23 cellular contexts compared by ENCODE assay signal in genomic region chr3:13587442-13587841, GRCh38. TPM values are rescaled to one million over a fixed set of nuclear protein-coding genes. Genes with fewer than 3 reads are reported as not detected.
"Had no signal": no experiment of that assay in that cellular context is flagged by ENCODE, and none has a peak within 500 bp of the region (broad histone marks: within the 10 kb centered on the region; RNA-seq: fewer than 3 reads in every experiment).

No MANE protein-coding gene starts in this region.

- H3K27ac Mint-ChIP-seq: activated B cell treated with CpG ODN at 0.5 μM for 24 hours; activated CD4-positive, alpha-beta memory T cell treated with anti-CD3 and anti-CD28 coated beads for 36 hours; activated CD8-positive, alpha-beta memory T cell treated with anti-CD3 and anti-CD28 coated beads, Interleukin-2, amount 10 ng/mL, durations not matched to agents 7 days and 5 days; activated naive CD8-positive, alpha-beta T cell; effector memory CD8-positive, alpha-beta T cell; naive B cell had no signal

- ATAC-seq: activated CD8-positive, alpha-beta memory T cell treated with anti-CD3 and anti-CD28 coated beads, Interleukin-2, amount 10 ng/mL, durations not matched to agents 7 days and 5 days; effector memory CD8-positive, alpha-beta T cell; foreskin keratinocyte; mucosa of descending colon; right cardiac atrium had no signal

- H3K27me3 Mint-ChIP-seq: activated B cell treated with CpG ODN at 0.5 μM for 24 hours; activated CD4-positive, alpha-beta memory T cell treated with anti-CD3 and anti-CD28 coated beads for 36 hours; activated naive CD8-positive, alpha-beta T cell; effector memory CD8-positive, alpha-beta T cell; naive B cell had no signal

- H3K4me3 Mint-ChIP-seq: activated B cell treated with CpG ODN at 0.5 μM for 24 hours; activated CD4-positive, alpha-beta memory T cell treated with anti-CD3 and anti-CD28 coated beads for 36 hours; activated CD8-positive, alpha-beta memory T cell treated with anti-CD3 and anti-CD28 coated beads, Interleukin-2, amount 10 ng/mL, durations not matched to agents 7 days and 5 days; activated naive CD8-positive, alpha-beta T cell; effector memory CD8-positive, alpha-beta T cell; naive B cell; neural crest cell had no signal

- H3K36me3 Mint-ChIP-seq: activated CD4-positive, alpha-beta memory T cell treated with anti-CD3 and anti-CD28 coated beads for 36 hours; activated CD8-positive, alpha-beta memory T cell treated with anti-CD3 and anti-CD28 coated beads, Interleukin-2, amount 10 ng/mL, durations not matched to agents 7 days and 5 days; activated naive CD8-positive, alpha-beta T cell; naive B cell had no signal

- H3K4me3 ChIP-seq: left lung, mucosa of descending colon, prostate gland, stomach, thoracic aorta, upper lobe of left lung had no signal

- H3K27me3 ChIP-seq: foreskin keratinocyte, left lung, stomach, upper lobe of left lung had no signal

- H3K9me3 Mint-ChIP-seq: activated B cell treated with CpG ODN at 0.5 μM for 24 hours; activated CD4-positive, alpha-beta memory T cell treated with anti-CD3 and anti-CD28 coated beads for 36 hours; effector memory CD8-positive, alpha-beta T cell; naive B cell; neural crest cell had no signal

- H3K4me1 ChIP-seq: foreskin keratinocyte, prostate gland, stomach, upper lobe of left lung had no signal

- H3K4me1 Mint-ChIP-seq: activated B cell treated with CpG ODN at 0.5 μM for 24 hours; activated CD8-positive, alpha-beta memory T cell treated with anti-CD3 and anti-CD28 coated beads, Interleukin-2, amount 10 ng/mL, durations not matched to agents 7 days and 5 days; naive B cell; neural crest cell had no signal

- H3K27ac ChIP-seq: foreskin keratinocyte, left lung, prostate gland, stomach, thoracic aorta, upper lobe of left lung had no signal

- DNase-seq: activated B cell treated with CpG ODN at 0.5 μM for 24 hours; activated CD4-positive, alpha-beta memory T cell treated with anti-CD3 and anti-CD28 coated beads for 36 hours; activated CD4-positive, alpha-beta T cell treated with anti-CD3 and anti-CD28 coated beads for 4 hours; activated CD8-positive, alpha-beta memory T cell treated with anti-CD3 and anti-CD28 coated beads, Interleukin-2, amount 10 ng/mL, durations not matched to agents 7 days and 5 days; dermis blood vessel endothelial cell; effector memory CD8-positive, alpha-beta T cell; foreskin keratinocyte; glutamatergic neuron; hippocampal formation; mammary epithelial cell; naive B cell; small intestine; stimulated activated CD4-positive, alpha-beta T cell treated with anti-CD3 and anti-CD28 coated beads, Interleukin-4, amount 100 ng/mL, for 1 hour; stomach; upper lobe of left lung had no signal

- H3K9me3 ChIP-seq: left lung, mucosa of descending colon, prostate gland, stomach, thoracic aorta, upper lobe of left lung had no signal

- H3K36me3 ChIP-seq: left lung, prostate gland, stomach, thoracic aorta, upper lobe of left lung had no signal

RNA-seq across cellular contexts. Expression of gene FBLN2, which starts 38.5 kb away (rescaled TPM):
- total RNA-seq: activated CD4-positive, alpha-beta memory T cell treated with anti-CD3 and anti-CD28 coated beads for 36 hours; T-helper 1 cell treated with Interleukin-12 subunit alpha and Interleukin-12 subunit beta and Interleukin-4 antibody, amounts not matched to agents 30 ng/mL and 1 ng/mL, for 36 hours had no signal
